11 cellular contexts compared by ENCODE assay signal in genomic region chr6:75202676-75203131, GRCh38. TPM values are rescaled to one million over a fixed set of nuclear protein-coding genes. Genes with fewer than 3 reads are reported as not detected.
DNase-seq lines count a peak whose midpoint lies in the region; ATAC-seq and TF ChIP-seq lines count a peak whose summit lies in the region.
"Had no signal": no experiment of that assay in that cellular context is flagged by ENCODE, and none has a peak within 500 bp of the region (broad histone marks: within the 10 kb centered on the region; RNA-seq: fewer than 3 reads in every experiment).

No MANE protein-coding gene starts in this region.

- ATAC-seq in esophagus mucosa (no peak), HG03354 (IDR thresholded peaks at IDR 0.05; ENCODE audit: poor library complexity, severe bottlenecking, unreplicated experiment) (no peak)

- no peaks in the 10 kb centered on the region for H3K9me3 Mint-ChIP-seq in progenitor cell of endocrine pancreas (ENCODE audit: low read depth)
- H3K9me3 Mint-ChIP-seq: activated CD4-positive, alpha-beta T cell treated with anti-CD3 and anti-CD28 coated beads, Interleukin-2, amount 10 ng/mL, durations not matched to agents 7 days and 5 days had no signal

- peak overlapping the region; percentile 78 for H3K4me3 Mint-ChIP-seq in progenitor cell of endocrine pancreas (ENCODE audit: low read depth)
- H3K4me3 Mint-ChIP-seq: activated CD4-positive, alpha-beta T cell treated with anti-CD3 and anti-CD28 coated beads, Interleukin-2, amount 10 ng/mL, durations not matched to agents 7 days and 5 days had no signal

- in situ Hi-C loops in SK-MEL-5 (cut with HindIII; ENCODE audit: low pct_unique_long_range_greater_than_20kb, low sequenced_read_pairs): no loop called here

- peak; percentile 23 for DNase-seq in EH (ENCODE audit: low read depth)
- peak; percentile 53 for DNase-seq in SK-MEL-5 (ENCODE audit: low read depth, low spot score)
- DNase-seq in foreskin fibroblast: no peak
- no peak for DNase-seq in progenitor cell of endocrine pancreas (ENCODE audit: low spot score, unreplicated experiment)
- no peak for DNase-seq in T-helper 1 cell
- no peak for DNase-seq in Ammon's horn (ENCODE audit: low spot score)
- DNase-seq: activated CD4-positive, alpha-beta T cell treated with anti-CD3 and anti-CD28 coated beads, Interleukin-2, amount 10 ng/mL, durations not matched to agents 7 days and 5 days; NCI-H1694 had no signal

- H3K27me3 Mint-ChIP-seq in progenitor cell of endocrine pancreas: peaks cover 73% of the 10 kb centered on the region

- no peaks in the 10 kb centered on the region for H3K36me3 Mint-ChIP-seq in progenitor cell of endocrine pancreas (ENCODE audit: insufficient read depth)

- TF ChIP-seq CTCF in foreskin fibroblast (IDR thresholded peaks at IDR 0.05; ENCODE audit: low read depth, low read length) (no peak), progenitor cell of endocrine pancreas (IDR thresholded peaks at IDR 0.05; ENCODE audit: unreplicated experiment) (no peak)

- H3K27ac Mint-ChIP-seq in progenitor cell of endocrine pancreas: no peak overlapping the region
- H3K27ac Mint-ChIP-seq: activated CD4-positive, alpha-beta T cell treated with anti-CD3 and anti-CD28 coated beads, Interleukin-2, amount 10 ng/mL, durations not matched to agents 7 days and 5 days had no signal

- H3K4me3 ChIP-seq in foreskin fibroblast (ENCODE audit: low read depth in 1 of 2, low read length in 2 of 2): peak overlapping the region; percentile 80 to 100

- H3K4me1 Mint-ChIP-seq in progenitor cell of endocrine pancreas (ENCODE audit: low read depth): peaks cover 30% of the 10 kb centered on the region

RNA-seq across cellular contexts. Expression of gene COL12A1, which starts 3.1 kb away (rescaled TPM):
- 0.29 and 1.1 TPM in 2 replicates for total RNA-seq in SK-MEL-5 (2014; rRNA removed; shearing (Covaris generic))
- 0.36 and 0.89 TPM in 2 replicates for polyA plus RNA-seq in SK-MEL-5 (2015; cell fraction: cytosol; rRNA removed)
- polyA plus RNA-seq in SK-MEL-5 (2015; cell fraction: nucleus; rRNA removed): 1.0 and 2.4 TPM in 2 replicates
- total RNA-seq in progenitor cell of endocrine pancreas (2.0 and 3.8 TPM in 2 replicates), esophagus mucosa (9.4 TPM)
- total RNA-seq: activated CD4-positive, alpha-beta T cell treated with anti-CD3 and anti-CD28 coated beads, Interleukin-2, amount 10 ng/mL, durations not matched to agents 7 days and 5 days; OCI-LY7 had no signal

RNA-seq across cellular contexts. Expression of gene COX7A2, which starts 40.9 kb away (rescaled TPM):
- 271 and 303 TPM in 2 replicates for total RNA-seq in SK-MEL-5 (2014; rRNA removed; shearing (Covaris generic))
- polyA plus RNA-seq in SK-MEL-5 (2015; cell fraction: cytosol; rRNA removed): 167 and 292 TPM in 2 replicates
- 62.0 and 144 TPM in 2 replicates for polyA plus RNA-seq in SK-MEL-5 (2015; cell fraction: nucleus; rRNA removed)
- total RNA-seq in progenitor cell of endocrine pancreas (311 and 314 TPM in 2 replicates), esophagus mucosa (499 TPM)

Comparison
In these comparisons a context has a peak if more than half of its experiments do, and no peak if none do; other contexts are left out.
1. DNase-seq: peak in EH (single experiment) and SK-MEL-5 (single experiment); none in foreskin fibroblast (0 of 2), progenitor cell of endocrine pancreas (single experiment), T-helper 1 cell (0 of 5) and Ammon's horn (single experiment).